1 cellular context compared by ENCODE assay signal in genomic region chr18:75162467-75162866, GRCh38.
TF ChIP-seq lines count a peak whose summit lies in the region.

No MANE protein-coding gene starts in this region.

TF ChIP-seq in IMR-90, 13 proteins besides CTCF, POLR2A, EP300 and RAD21 (continued from another document):
- no peak for TF ChIP-seq MAZ (IDR thresholded peaks at IDR 0.05; ENCODE audit: borderline replicate concordance, low read depth, low read length)
